In the genomic region with DNA sequence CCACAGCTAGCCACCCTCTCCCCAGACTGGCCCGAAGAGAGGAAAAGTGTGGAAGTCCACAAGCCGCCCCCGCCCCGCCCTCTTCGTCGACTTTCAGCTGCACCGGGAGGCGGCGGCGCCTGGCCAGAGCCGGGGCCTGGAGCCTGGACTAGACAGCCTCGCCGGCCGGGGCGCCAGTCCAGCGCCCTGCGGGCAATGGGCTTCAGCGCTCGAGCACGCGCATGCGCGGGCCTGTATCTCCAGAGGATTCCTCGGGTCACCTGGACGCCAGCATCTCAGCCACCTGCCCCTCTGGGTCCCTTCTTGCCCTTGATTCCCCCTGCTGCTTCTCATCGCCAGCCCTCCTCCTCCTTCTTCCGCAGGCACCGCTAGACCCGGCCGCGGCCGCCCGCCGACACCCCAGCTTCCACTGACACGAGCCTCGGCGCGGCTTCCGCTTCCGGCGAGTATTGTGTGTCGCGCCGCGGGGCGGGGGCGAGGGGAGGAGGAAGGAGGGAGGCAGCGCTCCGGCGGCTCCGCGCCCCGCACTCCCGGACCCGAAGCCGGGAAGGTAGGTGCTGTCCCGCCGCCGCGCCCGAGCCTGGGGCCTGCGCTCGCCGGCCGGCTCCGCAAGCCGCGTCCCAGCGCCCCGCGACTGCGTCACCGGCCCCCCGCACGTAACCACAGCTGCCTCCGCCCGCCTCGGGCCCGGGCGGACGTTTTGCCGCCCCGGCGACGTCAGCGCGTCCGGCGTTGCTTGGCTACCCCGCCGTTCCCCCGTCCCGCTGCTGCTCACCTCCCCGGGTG, we compare ENCODE assay signal across 1 cellular context.
TF ChIP-seq lines count a peak whose summit lies in the region.

A gene (plus strand): TSS at position 482 of the 786 bp plus-strand sequence. CDS start 2,391 bp downstream, outside the sequence.

TF ChIP-seq in K562, 482 proteins besides CTCF, POLR2A, EP300 and RAD21 (continued from another document and continues in another):
- TF ChIP-seq, protein P1, sequence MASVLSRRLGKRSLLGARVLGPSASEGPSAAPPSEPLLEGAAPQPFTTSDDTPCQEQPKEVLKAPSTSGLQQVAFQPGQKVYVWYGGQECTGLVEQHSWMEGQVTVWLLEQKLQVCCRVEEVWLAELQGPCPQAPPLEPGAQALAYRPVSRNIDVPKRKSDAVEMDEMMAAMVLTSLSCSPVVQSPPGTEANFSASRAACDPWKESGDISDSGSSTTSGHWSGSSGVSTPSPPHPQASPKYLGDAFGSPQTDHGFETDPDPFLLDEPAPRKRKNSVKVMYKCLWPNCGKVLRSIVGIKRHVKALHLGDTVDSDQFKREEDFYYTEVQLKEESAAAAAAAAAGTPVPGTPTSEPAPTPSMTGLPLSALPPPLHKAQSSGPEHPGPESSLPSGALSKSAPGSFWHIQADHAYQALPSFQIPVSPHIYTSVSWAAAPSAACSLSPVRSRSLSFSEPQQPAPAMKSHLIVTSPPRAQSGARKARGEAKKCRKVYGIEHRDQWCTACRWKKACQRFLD (CRISPR knock-in tag; IDR thresholded peaks at IDR 0.05) = no peak; the same call in 1 of the 2 replicates
- TF ChIP-seq OTX1 (CRISPR knock-in tag; IDR thresholded peaks at IDR 0.05) (peak; percentile 86), JUN (IDR thresholded peaks at IDR 0.05; ENCODE audit: borderline replicate concordance, low read depth, low read length) (peak; percentile 14; the same call in 1 of the 2 replicates), JUN (CRISPR knock-in tag; IDR thresholded peaks at IDR 0.05; ENCODE audit: borderline replicate concordance) (peak; percentile 23; the same call in 1 of the 2 replicates), C11orf30 (IDR thresholded peaks at IDR 0.05; ENCODE audit: low read depth) (peak; percentile 90), BCOR (IDR thresholded peaks at IDR 0.05) (0 out of 2 replicates have a peak, but pooled peaks have one; percentile 25), TBL1XR1 (IDR thresholded peaks at IDR 0.05; ENCODE audit: low read length in 2 of 2) (peak in 1 of 2 experiments; percentile 28; a peak in 1 of 4 replicates), NR2C1 (IDR thresholded peaks at IDR 0.05) (peak; percentile 83), NR2C1 (tag; IDR thresholded peaks at IDR 0.05) (peak; percentile 86), KDM5B (IDR thresholded peaks at IDR 0.05; ENCODE audit: insufficient replicate concordance, low read depth, low read length) (peak; percentile 81), GTF2E2 (tag; IDR thresholded peaks at IDR 0.05) (peak; percentile 72; the same call in 1 of the 2 replicates), KLF1 (tag; IDR thresholded peaks at IDR 0.05) (peak; percentile 87; the same call in 1 of the 2 replicates), NONO (IDR thresholded peaks at IDR 0.05; ENCODE audit: low read depth in 2 of 2, low read length in 1 of 2) (peak; percentile 74 to 94), MCM5 (IDR thresholded peaks at IDR 0.05; ENCODE audit: low read depth) (no peak), RBM22 (IDR thresholded peaks at IDR 0.05; ENCODE audit: low read depth, low read length, poor library complexity, severe bottlenecking) (peak; percentile 21), FOXA1 (IDR thresholded peaks at IDR 0.05; ENCODE audit: borderline replicate concordance) (no peak), HNRNPLL (IDR thresholded peaks at IDR 0.05; ENCODE audit: low read depth, low read length, poor library complexity, severe bottlenecking) (peak; percentile 84), ZBTB7A (IDR thresholded peaks at IDR 0.05; ENCODE audit: borderline replicate concordance, control insufficient read depth, low read depth, low read length) (peak; percentile 47; the same call in 1 of the 2 replicates), CBFA2T3 (IDR thresholded peaks at IDR 0.05) (no peak), SRSF1 (IDR thresholded peaks at IDR 0.05; ENCODE audit: low read depth, low read length) (0 out of 2 replicates have a peak, but pooled peaks have one; percentile 31), FOXK2 (conservative IDR thresholded peaks at IDR 0.05 in 1 of 2, IDR thresholded peaks at IDR 0.05 in 1 of 2; ENCODE audit: low read depth in 2 of 2) (peak; percentile 33 to 64; a peak in 3 of 4 replicates), NRF1 (conservative IDR thresholded peaks at IDR 0.05 in 1 of 2, IDR thresholded peaks at IDR 0.05 in 1 of 2) (peak; percentile 98 to 99), FOXP1 (CRISPR knock-in tag; IDR thresholded peaks at IDR 0.05) (peak; percentile 87), POLR2B (IDR thresholded peaks at IDR 0.05; ENCODE audit: low read depth, partially characterized antibody) (peak; percentile 87), PHB (CRISPR knock-in tag; IDR thresholded peaks at IDR 0.05) (peak; percentile 75; the same call in 1 of the 2 replicates), CHCHD3 (CRISPR knock-in tag; IDR thresholded peaks at IDR 0.05) (no peak), BHLHE40 (IDR thresholded peaks at IDR 0.05; ENCODE audit: low read length) (0 out of 2 replicates have a peak, but pooled peaks have one; percentile 2), TEAD1 (CRISPR knock-in tag; IDR thresholded peaks at IDR 0.05) (peak; percentile 37 to 84; a peak in 2 of 4 replicates), MTA1 (IDR thresholded peaks at IDR 0.05; ENCODE audit: borderline replicate concordance) (peak; percentile 72; the same call in 1 of the 2 replicates)
- TF ChIP-seq, protein P2, sequence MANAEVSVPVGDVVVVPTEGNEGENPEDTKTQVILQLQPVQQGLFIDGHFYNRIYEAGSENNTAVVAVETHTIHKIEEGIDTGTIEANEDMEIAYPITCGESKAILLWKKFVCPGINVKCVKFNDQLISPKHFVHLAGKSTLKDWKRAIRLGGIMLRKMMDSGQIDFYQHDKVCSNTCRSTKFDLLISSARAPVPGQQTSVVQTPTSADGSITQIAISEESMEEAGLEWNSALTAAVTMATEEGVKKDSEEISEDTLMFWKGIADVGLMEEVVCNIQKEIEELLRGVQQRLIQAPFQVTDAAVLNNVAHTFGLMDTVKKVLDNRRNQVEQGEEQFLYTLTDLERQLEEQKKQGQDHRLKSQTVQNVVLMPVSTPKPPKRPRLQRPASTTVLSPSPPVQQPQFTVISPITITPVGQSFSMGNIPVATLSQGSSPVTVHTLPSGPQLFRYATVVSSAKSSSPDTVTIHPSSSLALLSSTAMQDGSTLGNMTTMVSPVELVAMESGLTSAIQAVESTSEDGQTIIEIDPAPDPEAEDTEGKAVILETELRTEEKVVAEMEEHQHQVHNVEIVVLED (CRISPR knock-in tag; IDR thresholded peaks at IDR 0.05) = peak; percentile 96
- TF ChIP-seq, protein P3, sequence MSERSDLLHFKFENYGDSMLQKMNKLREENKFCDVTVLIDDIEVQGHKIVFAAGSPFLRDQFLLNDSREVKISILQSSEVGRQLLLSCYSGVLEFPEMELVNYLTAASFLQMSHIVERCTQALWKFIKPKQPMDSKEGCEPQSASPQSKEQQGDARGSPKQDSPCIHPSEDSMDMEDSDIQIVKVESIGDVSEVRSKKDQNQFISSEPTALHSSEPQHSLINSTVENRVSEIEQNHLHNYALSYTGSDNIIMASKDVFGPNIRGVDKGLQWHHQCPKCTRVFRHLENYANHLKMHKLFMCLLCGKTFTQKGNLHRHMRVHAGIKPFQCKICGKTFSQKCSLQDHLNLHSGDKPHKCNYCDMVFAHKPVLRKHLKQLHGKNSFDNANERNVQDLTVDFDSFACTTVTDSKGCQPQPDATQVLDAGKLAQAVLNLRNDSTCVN (CRISPR knock-in tag; IDR thresholded peaks at IDR 0.05) = peak; percentile 63; the same call in 1 of the 2 replicates
- TF ChIP-seq, protein P4, sequence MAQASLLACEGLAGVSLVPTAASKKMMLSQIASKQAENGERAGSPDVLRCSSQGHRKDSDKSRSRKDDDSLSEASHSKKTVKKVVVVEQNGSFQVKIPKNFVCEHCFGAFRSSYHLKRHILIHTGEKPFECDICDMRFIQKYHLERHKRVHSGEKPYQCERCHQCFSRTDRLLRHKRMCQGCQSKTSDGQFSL (CRISPR knock-in tag; IDR thresholded peaks at IDR 0.05) = no peak
- TF ChIP-seq, protein P4 (tag; IDR thresholded peaks at IDR 0.05) = no peak
- TF ChIP-seq, protein P5, sequence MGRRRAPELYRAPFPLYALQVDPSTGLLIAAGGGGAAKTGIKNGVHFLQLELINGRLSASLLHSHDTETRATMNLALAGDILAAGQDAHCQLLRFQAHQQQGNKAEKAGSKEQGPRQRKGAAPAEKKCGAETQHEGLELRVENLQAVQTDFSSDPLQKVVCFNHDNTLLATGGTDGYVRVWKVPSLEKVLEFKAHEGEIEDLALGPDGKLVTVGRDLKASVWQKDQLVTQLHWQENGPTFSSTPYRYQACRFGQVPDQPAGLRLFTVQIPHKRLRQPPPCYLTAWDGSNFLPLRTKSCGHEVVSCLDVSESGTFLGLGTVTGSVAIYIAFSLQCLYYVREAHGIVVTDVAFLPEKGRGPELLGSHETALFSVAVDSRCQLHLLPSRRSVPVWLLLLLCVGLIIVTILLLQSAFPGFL (CRISPR knock-in tag; IDR thresholded peaks at IDR 0.05) = 0 out of 2 replicates have a peak, but pooled peaks have one; percentile 97
- TF ChIP-seq, protein P6, sequence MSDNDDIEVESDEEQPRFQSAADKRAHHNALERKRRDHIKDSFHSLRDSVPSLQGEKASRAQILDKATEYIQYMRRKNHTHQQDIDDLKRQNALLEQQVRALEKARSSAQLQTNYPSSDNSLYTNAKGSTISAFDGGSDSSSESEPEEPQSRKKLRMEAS (CRISPR knock-in tag; IDR thresholded peaks at IDR 0.05) = peak; percentile 46; the same call in 1 of the 2 replicates
- TF ChIP-seq, protein P7, sequence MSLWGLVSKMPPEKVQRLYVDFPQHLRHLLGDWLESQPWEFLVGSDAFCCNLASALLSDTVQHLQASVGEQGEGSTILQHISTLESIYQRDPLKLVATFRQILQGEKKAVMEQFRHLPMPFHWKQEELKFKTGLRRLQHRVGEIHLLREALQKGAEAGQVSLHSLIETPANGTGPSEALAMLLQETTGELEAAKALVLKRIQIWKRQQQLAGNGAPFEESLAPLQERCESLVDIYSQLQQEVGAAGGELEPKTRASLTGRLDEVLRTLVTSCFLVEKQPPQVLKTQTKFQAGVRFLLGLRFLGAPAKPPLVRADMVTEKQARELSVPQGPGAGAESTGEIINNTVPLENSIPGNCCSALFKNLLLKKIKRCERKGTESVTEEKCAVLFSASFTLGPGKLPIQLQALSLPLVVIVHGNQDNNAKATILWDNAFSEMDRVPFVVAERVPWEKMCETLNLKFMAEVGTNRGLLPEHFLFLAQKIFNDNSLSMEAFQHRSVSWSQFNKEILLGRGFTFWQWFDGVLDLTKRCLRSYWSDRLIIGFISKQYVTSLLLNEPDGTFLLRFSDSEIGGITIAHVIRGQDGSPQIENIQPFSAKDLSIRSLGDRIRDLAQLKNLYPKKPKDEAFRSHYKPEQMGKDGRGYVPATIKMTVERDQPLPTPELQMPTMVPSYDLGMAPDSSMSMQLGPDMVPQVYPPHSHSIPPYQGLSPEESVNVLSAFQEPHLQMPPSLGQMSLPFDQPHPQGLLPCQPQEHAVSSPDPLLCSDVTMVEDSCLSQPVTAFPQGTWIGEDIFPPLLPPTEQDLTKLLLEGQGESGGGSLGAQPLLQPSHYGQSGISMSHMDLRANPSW (CRISPR knock-in tag; IDR thresholded peaks at IDR 0.05) = 0 out of 2 replicates have a peak, but pooled peaks have one; percentile 21
- TF ChIP-seq, protein P8, sequence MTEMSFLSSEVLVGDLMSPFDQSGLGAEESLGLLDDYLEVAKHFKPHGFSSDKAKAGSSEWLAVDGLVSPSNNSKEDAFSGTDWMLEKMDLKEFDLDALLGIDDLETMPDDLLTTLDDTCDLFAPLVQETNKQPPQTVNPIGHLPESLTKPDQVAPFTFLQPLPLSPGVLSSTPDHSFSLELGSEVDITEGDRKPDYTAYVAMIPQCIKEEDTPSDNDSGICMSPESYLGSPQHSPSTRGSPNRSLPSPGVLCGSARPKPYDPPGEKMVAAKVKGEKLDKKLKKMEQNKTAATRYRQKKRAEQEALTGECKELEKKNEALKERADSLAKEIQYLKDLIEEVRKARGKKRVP (CRISPR knock-in tag; IDR thresholded peaks at IDR 0.05) = peak; percentile 12; the same call in 1 of the 2 replicates
- TF ChIP-seq, protein P9, sequence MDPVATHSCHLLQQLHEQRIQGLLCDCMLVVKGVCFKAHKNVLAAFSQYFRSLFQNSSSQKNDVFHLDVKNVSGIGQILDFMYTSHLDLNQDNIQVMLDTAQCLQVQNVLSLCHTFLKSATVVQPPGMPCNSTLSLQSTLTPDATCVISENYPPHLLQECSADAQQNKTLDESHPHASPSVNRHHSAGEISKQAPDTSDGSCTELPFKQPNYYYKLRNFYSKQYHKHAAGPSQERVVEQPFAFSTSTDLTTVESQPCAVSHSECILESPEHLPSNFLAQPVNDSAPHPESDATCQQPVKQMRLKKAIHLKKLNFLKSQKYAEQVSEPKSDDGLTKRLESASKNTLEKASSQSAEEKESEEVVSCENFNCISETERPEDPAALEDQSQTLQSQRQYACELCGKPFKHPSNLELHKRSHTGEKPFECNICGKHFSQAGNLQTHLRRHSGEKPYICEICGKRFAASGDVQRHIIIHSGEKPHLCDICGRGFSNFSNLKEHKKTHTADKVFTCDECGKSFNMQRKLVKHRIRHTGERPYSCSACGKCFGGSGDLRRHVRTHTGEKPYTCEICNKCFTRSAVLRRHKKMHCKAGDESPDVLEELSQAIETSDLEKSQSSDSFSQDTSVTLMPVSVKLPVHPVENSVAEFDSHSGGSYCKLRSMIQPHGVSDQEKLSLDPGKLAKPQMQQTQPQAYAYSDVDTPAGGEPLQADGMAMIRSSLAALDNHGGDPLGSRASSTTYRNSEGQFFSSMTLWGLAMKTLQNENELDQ (CRISPR knock-in tag; IDR thresholded peaks at IDR 0.05; ENCODE audit: borderline replicate concordance) = no peak
- TF ChIP-seq, protein P10, sequence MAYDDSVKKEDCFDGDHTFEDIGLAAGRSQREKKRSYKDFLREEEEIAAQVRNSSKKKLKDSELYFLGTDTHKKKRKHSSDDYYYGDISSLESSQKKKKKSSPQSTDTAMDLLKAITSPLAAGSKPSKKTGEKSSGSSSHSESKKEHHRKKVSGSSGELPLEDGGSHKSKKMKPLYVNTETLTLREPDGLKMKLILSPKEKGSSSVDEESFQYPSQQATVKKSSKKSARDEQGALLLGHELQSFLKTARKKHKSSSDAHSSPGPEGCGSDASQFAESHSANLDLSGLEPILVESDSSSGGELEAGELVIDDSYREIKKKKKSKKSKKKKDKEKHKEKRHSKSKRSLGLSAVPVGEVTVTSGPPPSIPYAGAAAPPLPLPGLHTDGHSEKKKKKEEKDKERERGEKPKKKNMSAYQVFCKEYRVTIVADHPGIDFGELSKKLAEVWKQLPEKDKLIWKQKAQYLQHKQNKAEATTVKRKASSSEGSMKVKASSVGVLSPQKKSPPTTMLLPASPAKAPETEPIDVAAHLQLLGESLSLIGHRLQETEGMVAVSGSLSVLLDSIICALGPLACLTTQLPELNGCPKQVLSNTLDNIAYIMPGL (CRISPR knock-in tag; IDR thresholded peaks at IDR 0.05) = peak; percentile 55; the same call in 1 of the 2 replicates
- TF ChIP-seq, protein P11, sequence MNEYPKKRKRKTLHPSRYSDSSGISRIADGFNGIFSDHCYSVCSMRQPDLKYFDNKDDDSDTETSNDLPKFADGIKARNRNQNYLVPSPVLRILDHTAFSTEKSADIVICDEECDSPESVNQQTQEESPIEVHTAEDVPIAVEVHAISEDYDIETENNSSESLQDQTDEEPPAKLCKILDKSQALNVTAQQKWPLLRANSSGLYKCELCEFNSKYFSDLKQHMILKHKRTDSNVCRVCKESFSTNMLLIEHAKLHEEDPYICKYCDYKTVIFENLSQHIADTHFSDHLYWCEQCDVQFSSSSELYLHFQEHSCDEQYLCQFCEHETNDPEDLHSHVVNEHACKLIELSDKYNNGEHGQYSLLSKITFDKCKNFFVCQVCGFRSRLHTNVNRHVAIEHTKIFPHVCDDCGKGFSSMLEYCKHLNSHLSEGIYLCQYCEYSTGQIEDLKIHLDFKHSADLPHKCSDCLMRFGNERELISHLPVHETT (CRISPR knock-in tag; conservative IDR thresholded peaks at IDR 0.05 in 1 of 2, IDR thresholded peaks at IDR 0.05 in 1 of 2) = peak in 1 of 2 experiments; percentile 93; a peak in 2 of 4 replicates
